8 cellular contexts compared by ENCODE assay signal in the genomic region with DNA sequence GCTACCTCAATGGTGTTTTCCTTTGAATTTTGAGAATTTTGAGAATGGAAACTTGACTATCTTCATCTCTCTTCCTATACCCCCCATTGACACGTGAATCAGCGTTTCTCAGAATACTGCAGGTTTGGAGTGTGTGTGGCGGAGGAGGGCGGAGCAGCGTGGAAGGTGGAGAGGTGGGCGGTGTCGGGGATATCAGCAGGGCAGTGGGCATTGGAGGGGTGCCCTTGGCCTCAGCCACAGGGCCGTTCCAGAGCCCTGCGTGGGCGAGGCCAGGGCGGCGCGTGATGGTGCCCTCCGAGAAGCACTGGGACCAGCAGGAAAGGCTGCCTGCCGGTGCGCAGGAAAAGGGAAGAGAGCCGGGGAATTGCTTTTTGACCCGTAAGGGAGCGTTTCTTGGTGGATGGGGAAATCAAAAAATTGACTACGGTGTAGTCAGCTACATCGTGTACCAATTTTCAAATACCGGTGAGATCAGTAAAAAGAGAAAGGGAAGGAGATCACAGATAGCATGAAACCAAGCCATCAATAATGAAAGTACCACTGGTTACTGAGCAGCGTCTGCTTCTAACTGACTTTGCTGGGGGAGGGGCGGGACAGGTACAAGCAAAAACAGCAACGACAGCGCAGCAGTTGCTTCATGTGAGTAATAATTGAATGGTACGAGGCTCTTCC.
DNase-seq lines count a peak whose midpoint lies in the region; ATAC-seq lines count a peak whose summit lies in the region.

No MANE protein-coding gene starts in this region.

- H3K4me3 Mint-ChIP-seq in activated T-helper 2 cell treated with anti-CD3 and anti-CD28 coated beads, Interferon-gamma antibody, Interleukin-2, Interleukin-4, amounts not matched to agents 10 μg/mL and 5 μg/mL and 100 μg/mL, durations not matched to agents 14 hours and 24 hours and 36 hours (ENCODE audit: low read depth) = peak overlapping the region; percentile 6
- H3K4me3 Mint-ChIP-seq in stimulated activated naive CD8-positive, alpha-beta T cell treated with anti-CD3 and anti-CD28 coated beads, Interleukin-15, amount 100 ng/mL, for 72 hours = peak overlapping the region; percentile 43 to 57

- peaks cover 33% of the 10 kb centered on the region for H3K4me1 Mint-ChIP-seq in activated T-helper 2 cell treated with anti-CD3 and anti-CD28 coated beads, Interferon-gamma antibody, Interleukin-2, Interleukin-4, amounts not matched to agents 10 μg/mL and 5 μg/mL and 100 μg/mL, durations not matched to agents 14 hours and 24 hours and 36 hours (ENCODE audit: low read depth)
- peaks cover 38% of the 10 kb centered on the region for H3K4me1 Mint-ChIP-seq in stimulated activated naive CD8-positive, alpha-beta T cell treated with anti-CD3 and anti-CD28 coated beads, Interleukin-15, amount 100 ng/mL, for 72 hours

- peak; percentile 89 for ATAC-seq in HG03432 (IDR thresholded peaks at IDR 0.05; ENCODE audit: unreplicated experiment)
- ATAC-seq in stimulated activated naive CD8-positive, alpha-beta T cell treated with anti-CD3 and anti-CD28 coated beads, Interleukin-15, amount 100 ng/mL, for 72 hours = peak; percentile 94
- ATAC-seq in left colon = no peak

- peaks cover 19% of the 10 kb centered on the region for H3K9me3 Mint-ChIP-seq in activated T-helper 2 cell treated with anti-CD3 and anti-CD28 coated beads, Interferon-gamma antibody, Interleukin-2, Interleukin-4, amounts not matched to agents 10 μg/mL and 5 μg/mL and 100 μg/mL, durations not matched to agents 14 hours and 24 hours and 36 hours
- H3K9me3 Mint-ChIP-seq in stimulated activated naive CD8-positive, alpha-beta T cell treated with anti-CD3 and anti-CD28 coated beads, Interleukin-15, amount 100 ng/mL, for 72 hours = peaks cover 7 to 15% of the 10 kb centered on the region in 2 donors

- intact Hi-C loops in activated T-helper 2 cell treated with anti-CD3 and anti-CD28 coated beads, Interferon-gamma antibody, Interleukin-2, Interleukin-4, amounts not matched to agents 10 μg/mL and 5 μg/mL and 100 μg/mL, durations not matched to agents 14 hours and 24 hours and 36 hours (cut with micrococcal nuclease) = loop anchor here (1.0 to 2.0 kb wide), 2 partner anchors 13 to 15 kb away; no protein-coding TSS in a partner anchor
- intact Hi-C loops in left colon (cut with DNase I, micrococcal nuclease) = no loop called here

- H3K27ac Mint-ChIP-seq in activated T-helper 2 cell treated with anti-CD3 and anti-CD28 coated beads, Interferon-gamma antibody, Interleukin-2, Interleukin-4, amounts not matched to agents 10 μg/mL and 5 μg/mL and 100 μg/mL, durations not matched to agents 14 hours and 24 hours and 36 hours = no peak overlapping the region
- no peak overlapping the region for H3K27ac Mint-ChIP-seq in stimulated activated naive CD8-positive, alpha-beta T cell treated with anti-CD3 and anti-CD28 coated beads, Interleukin-15, amount 100 ng/mL, for 72 hours

- peaks cover 2% of the 10 kb centered on the region for H3K27me3 Mint-ChIP-seq in activated T-helper 2 cell treated with anti-CD3 and anti-CD28 coated beads, Interferon-gamma antibody, Interleukin-2, Interleukin-4, amounts not matched to agents 10 μg/mL and 5 μg/mL and 100 μg/mL, durations not matched to agents 14 hours and 24 hours and 36 hours (ENCODE audit: low read depth)
- peaks cover 32% of the 10 kb centered on the region for H3K27me3 Mint-ChIP-seq in stimulated activated naive CD8-positive, alpha-beta T cell treated with anti-CD3 and anti-CD28 coated beads, Interleukin-15, amount 100 ng/mL, for 72 hours

- peak; percentile 26 for DNase-seq in activated T-cell treated with anti-CD3 and anti-CD28 coated beads for 1 hour (ENCODE audit: low read depth)
- no peak for DNase-seq in activated T-cell treated with anti-CD3 and anti-CD28 coated beads for 4 hours
- peak; percentile 46 for DNase-seq in activated T-helper 2 cell treated with anti-CD3 and anti-CD28 coated beads, Interferon-gamma antibody, Interleukin-2, Interleukin-4, amounts not matched to agents 10 μg/mL and 5 μg/mL and 100 μg/mL, durations not matched to agents 14 hours and 24 hours and 36 hours (ENCODE audit: low spot score)
- peak in 1 of 2 donors; percentile 52 for DNase-seq in stimulated activated naive CD8-positive, alpha-beta T cell treated with anti-CD3 and anti-CD28 coated beads, Interleukin-15, amount 100 ng/mL, for 72 hours
- DNase-seq in NOMO-1 (lab: John Stamatoyannopoulos, UW; ENCODE audit: unreplicated experiment in 2 of 2) = no peak
- no peak for DNase-seq in NCI-H2029 (lab: John Stamatoyannopoulos, UW)
- DNase-seq in left colon = no peak

- peaks cover 6% of the 10 kb centered on the region for H3K36me3 Mint-ChIP-seq in activated T-helper 2 cell treated with anti-CD3 and anti-CD28 coated beads, Interferon-gamma antibody, Interleukin-2, Interleukin-4, amounts not matched to agents 10 μg/mL and 5 μg/mL and 100 μg/mL, durations not matched to agents 14 hours and 24 hours and 36 hours (ENCODE audit: low read depth)

Comparison
In these comparisons a context has a peak if more than half of its experiments do, and no peak if none do; other contexts are left out.
1. DNase-seq: peak in activated T-cell treated with anti-CD3 and anti-CD28 coated beads for 1 hour (single experiment) and activated T-helper 2 cell treated with anti-CD3 and anti-CD28 coated beads, Interferon-gamma antibody, Interleukin-2, Interleukin-4, amounts not matched to agents 10 μg/mL and 5 μg/mL and 100 μg/mL, durations not matched to agents 14 hours and 24 hours and 36 hours (single experiment); none in activated T-cell treated with anti-CD3 and anti-CD28 coated beads for 4 hours (single experiment), NOMO-1 (0 of 2), NCI-H2029 (single experiment) and left colon (0 of 2).